Comparison of ENCODE assay signal across 1 cellular context in the genomic region with DNA sequence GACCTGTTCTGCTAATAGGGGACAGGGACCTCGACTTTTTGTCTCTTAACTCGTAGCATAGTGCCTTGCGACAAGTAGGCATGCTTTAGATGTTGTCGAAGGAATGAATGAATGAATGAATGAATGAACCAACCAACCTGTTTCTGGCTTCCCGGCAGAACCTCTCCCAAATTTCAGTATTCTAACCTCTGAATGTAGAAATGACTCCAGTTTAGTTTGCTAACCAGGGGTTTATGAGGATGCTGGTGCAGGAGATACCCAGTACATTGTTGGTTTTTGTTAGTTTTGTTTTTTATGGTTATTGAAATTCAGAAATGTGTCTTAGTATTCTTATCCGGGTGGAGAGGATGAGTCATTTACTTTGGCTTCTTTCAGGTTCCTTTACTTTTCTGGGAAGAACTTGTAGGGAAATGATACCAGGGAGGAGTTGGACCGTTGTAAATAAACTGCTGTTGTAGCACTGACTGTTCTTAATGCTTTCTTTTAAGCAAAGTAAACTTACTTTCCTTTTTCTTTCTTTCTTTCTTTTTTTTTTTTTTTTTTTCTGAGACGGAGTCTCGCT.
TF ChIP-seq lines count a peak whose summit lies in the region.

No MANE protein-coding gene starts in this region.

TF ChIP-seq in WTC11, 78 proteins besides CTCF, POLR2A, EP300 and RAD21 (continued from another document):
- TF ChIP-seq, protein P1, sequence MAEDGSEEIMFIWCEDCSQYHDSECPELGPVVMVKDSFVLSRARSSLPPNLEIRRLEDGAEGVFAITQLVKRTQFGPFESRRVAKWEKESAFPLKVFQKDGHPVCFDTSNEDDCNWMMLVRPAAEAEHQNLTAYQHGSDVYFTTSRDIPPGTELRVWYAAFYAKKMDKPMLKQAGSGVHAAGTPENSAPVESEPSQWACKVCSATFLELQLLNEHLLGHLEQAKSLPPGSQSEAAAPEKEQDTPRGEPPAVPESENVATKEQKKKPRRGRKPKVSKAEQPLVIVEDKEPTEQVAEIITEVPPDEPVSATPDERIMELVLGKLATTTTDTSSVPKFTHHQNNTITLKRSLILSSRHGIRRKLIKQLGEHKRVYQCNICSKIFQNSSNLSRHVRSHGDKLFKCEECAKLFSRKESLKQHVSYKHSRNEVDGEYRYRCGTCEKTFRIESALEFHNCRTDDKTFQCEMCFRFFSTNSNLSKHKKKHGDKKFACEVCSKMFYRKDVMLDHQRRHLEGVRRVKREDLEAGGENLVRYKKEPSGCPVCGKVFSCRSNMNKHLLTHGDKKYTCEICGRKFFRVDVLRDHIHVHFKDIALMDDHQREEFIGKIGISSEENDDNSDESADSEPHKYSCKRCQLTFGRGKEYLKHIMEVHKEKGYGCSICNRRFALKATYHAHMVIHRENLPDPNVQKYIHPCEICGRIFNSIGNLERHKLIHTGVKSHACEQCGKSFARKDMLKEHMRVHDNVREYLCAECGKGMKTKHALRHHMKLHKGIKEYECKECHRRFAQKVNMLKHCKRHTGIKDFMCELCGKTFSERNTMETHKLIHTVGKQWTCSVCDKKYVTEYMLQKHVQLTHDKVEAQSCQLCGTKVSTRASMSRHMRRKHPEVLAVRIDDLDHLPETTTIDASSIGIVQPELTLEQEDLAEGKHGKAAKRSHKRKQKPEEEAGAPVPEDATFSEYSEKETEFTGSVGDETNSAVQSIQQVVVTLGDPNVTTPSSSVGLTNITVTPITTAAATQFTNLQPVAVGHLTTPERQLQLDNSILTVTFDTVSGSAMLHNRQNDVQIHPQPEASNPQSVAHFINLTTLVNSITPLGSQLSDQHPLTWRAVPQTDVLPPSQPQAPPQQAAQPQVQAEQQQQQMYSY (CRISPR knock-in tag; IDR thresholded peaks at IDR 0.05), result no peak
- no peak for TF ChIP-seq ZNF219 (CRISPR knock-in tag; IDR thresholded peaks at IDR 0.05; ENCODE audit: borderline replicate concordance)
